ENCODE assay signal across 15 cellular contexts in genomic region chr10:129771024-129771423, GRCh38.
DNase-seq lines count a peak whose midpoint lies in the region; ATAC-seq and TF ChIP-seq lines count a peak whose summit lies in the region.
"Had no signal": no experiment of that assay in that cellular context is flagged by ENCODE, and none has a peak within 500 bp of the region (broad histone marks: within the 10 kb centered on the region; RNA-seq: fewer than 3 reads in every experiment).

No MANE protein-coding gene starts in this region.

- no peaks in the 10 kb centered on the region for H3K9me3 ChIP-seq in Caco-2
- no peaks in the 10 kb centered on the region for H3K9me3 ChIP-seq in lower lobe of right lung
- no peaks in the 10 kb centered on the region for H3K9me3 ChIP-seq in suprapubic skin
- H3K9me3 ChIP-seq: BE2C had no signal

- no peak overlapping the region for H3K27ac ChIP-seq in lower lobe of right lung
- no peak overlapping the region for H3K27ac ChIP-seq in suprapubic skin
- H3K27ac ChIP-seq: PC-9 had no signal

- CTCF ChIA-PET in Caco-2 (lab: Charles Lee) = no interaction called here
- CTCF ChIA-PET in activated CD8-positive, alpha-beta memory T cell treated with anti-CD3 and anti-CD28 coated beads, Interleukin-2, amount 10 ng/mL, durations not matched to agents 7 days and 5 days (lab: Charles Lee) = no interaction called here

- H3K4me3 ChIP-seq in Caco-2 (ENCODE audit: low read depth, low read length) = no peak overlapping the region
- H3K4me3 ChIP-seq in lower lobe of right lung = no peak overlapping the region
- no peak overlapping the region for H3K4me3 ChIP-seq in suprapubic skin
- H3K4me3 ChIP-seq: PC-9 had no signal

- H3K27ac Mint-ChIP-seq in Caco-2 (ENCODE audit: unreplicated experiment) = no peak overlapping the region
- H3K27ac Mint-ChIP-seq in activated CD8-positive, alpha-beta memory T cell treated with anti-CD3 and anti-CD28 coated beads, Interleukin-2, amount 10 ng/mL, durations not matched to agents 7 days and 5 days = no peak overlapping the region

- POLR2A ChIA-PET in Caco-2 (lab: Charles Lee) = no interaction called here

- no peak for TF ChIP-seq CTCF in Caco-2 (IDR thresholded peaks at IDR 0.05; ENCODE audit: insufficient read depth in 1 of 2, low read depth in 1 of 2, low read length in 1 of 2, severe bottlenecking in 1 of 2, unreplicated experiment in 1 of 2)
- no peak for TF ChIP-seq CTCF in lower lobe of right lung (IDR thresholded peaks at IDR 0.05)
- TF ChIP-seq CTCF in suprapubic skin (IDR thresholded peaks at IDR 0.05) = no peak

- 88% methylated on average over 13 of the region's 13 CpGs for WGBS in suprapubic skin

- no peaks in the 10 kb centered on the region for H3K9me3 Mint-ChIP-seq in Caco-2 (ENCODE audit: unreplicated experiment)
- no peaks in the 10 kb centered on the region for H3K9me3 Mint-ChIP-seq in activated CD8-positive, alpha-beta memory T cell treated with anti-CD3 and anti-CD28 coated beads, Interleukin-2, amount 10 ng/mL, durations not matched to agents 7 days and 5 days (ENCODE audit: low read depth)

- no peak for TF ChIP-seq EP300 in suprapubic skin (IDR thresholded peaks at IDR 0.05)

- peak in 1 of 2 experiments; percentile 25 for DNase-seq in Caco-2
- peak; percentile 22 for DNase-seq in activated CD8-positive, alpha-beta memory T cell treated with anti-CD3 and anti-CD28 coated beads, Interleukin-2, amount 10 ng/mL, durations not matched to agents 7 days and 5 days
- DNase-seq in lower lobe of right lung = peak; percentile 36
- DNase-seq in suprapubic skin (ENCODE audit: low spot score in 2 of 2) = peak; percentile 45 to 71
- no peak for DNase-seq in NCI-H1092 (lab: John Stamatoyannopoulos, UW)
- DNase-seq: BE2C, DMS 273 treated with DMSO at 0.1 percent for 48 hours, Karpas-422, MM.1S, NCI-H187 treated with DMSO at 0.1 percent for 48 hours, NCI-H2171 treated with DMSO at 0.1 percent for 48 hours, NCI-H774, PC-9 had no signal

- H3K27me3 Mint-ChIP-seq in Caco-2 (ENCODE audit: insufficient read depth, unreplicated experiment) = no peaks in the 10 kb centered on the region
- H3K27me3 Mint-ChIP-seq in activated CD8-positive, alpha-beta memory T cell treated with anti-CD3 and anti-CD28 coated beads, Interleukin-2, amount 10 ng/mL, durations not matched to agents 7 days and 5 days = no peaks in the 10 kb centered on the region

- no peaks in the 10 kb centered on the region for H3K4me1 Mint-ChIP-seq in Caco-2 (ENCODE audit: low read depth, unreplicated experiment)
- no peaks in the 10 kb centered on the region for H3K4me1 Mint-ChIP-seq in activated CD8-positive, alpha-beta memory T cell treated with anti-CD3 and anti-CD28 coated beads, Interleukin-2, amount 10 ng/mL, durations not matched to agents 7 days and 5 days

- BruUV-seq in Caco-2 (replicated peaks; lab: Mats Ljungman, UMichigan) = TSS peak; percentile 20

- H3K4me3 Mint-ChIP-seq in Caco-2 (ENCODE audit: unreplicated experiment) = no peak overlapping the region
- no peak overlapping the region for H3K4me3 Mint-ChIP-seq in activated CD8-positive, alpha-beta memory T cell treated with anti-CD3 and anti-CD28 coated beads, Interleukin-2, amount 10 ng/mL, durations not matched to agents 7 days and 5 days

- H3K36me3 Mint-ChIP-seq in Caco-2 (ENCODE audit: insufficient read depth, unreplicated experiment) = peaks cover 7% of the 10 kb centered on the region
- H3K36me3 Mint-ChIP-seq in activated CD8-positive, alpha-beta memory T cell treated with anti-CD3 and anti-CD28 coated beads, Interleukin-2, amount 10 ng/mL, durations not matched to agents 7 days and 5 days = peaks cover 3% of the 10 kb centered on the region

- H3K4me1 ChIP-seq in Caco-2 (no peaks in the 10 kb centered on the region), lower lobe of right lung (no peaks in the 10 kb centered on the region), suprapubic skin (no peaks in the 10 kb centered on the region)
- H3K4me1 ChIP-seq: BE2C had no signal

- intact Hi-C loops in Caco-2 (cut with micrococcal nuclease; ENCODE audit: unreplicated experiment) (no loop called here), lower lobe of right lung (cut with DNase I) (no loop called here)

- ATAC-seq in activated CD8-positive, alpha-beta memory T cell treated with anti-CD3 and anti-CD28 coated beads, Interleukin-2, amount 10 ng/mL, durations not matched to agents 7 days and 5 days = no peak
- ATAC-seq in lower lobe of right lung = no peak
- no peak for ATAC-seq in GM19467 (IDR thresholded peaks at IDR 0.05; ENCODE audit: unreplicated experiment)
- no peak for ATAC-seq in HG03025 (IDR thresholded peaks at IDR 0.05; ENCODE audit: low FRiP score, unreplicated experiment)

- no peaks in the 10 kb centered on the region for H3K36me3 ChIP-seq in Caco-2 (ENCODE audit: control insufficient read depth, insufficient read depth, low read length)
- peaks cover 4% of the 10 kb centered on the region for H3K36me3 ChIP-seq in lower lobe of right lung
- H3K36me3 ChIP-seq in suprapubic skin = peaks cover 17% of the 10 kb centered on the region
- H3K36me3 ChIP-seq: BE2C had no signal

- no peaks in the 10 kb centered on the region for H3K27me3 ChIP-seq in Caco-2 (replicated peaks; ENCODE audit: control insufficient read depth, insufficient read depth, low read length)
- no peaks in the 10 kb centered on the region for H3K27me3 ChIP-seq in lower lobe of right lung (ENCODE audit: low read depth)
- no peaks in the 10 kb centered on the region for H3K27me3 ChIP-seq in suprapubic skin
- H3K27me3 ChIP-seq: BE2C had no signal

- TF ChIP-seq POLR2A in suprapubic skin (IDR thresholded peaks at IDR 0.05) = no peak
